In the genomic region with DNA sequence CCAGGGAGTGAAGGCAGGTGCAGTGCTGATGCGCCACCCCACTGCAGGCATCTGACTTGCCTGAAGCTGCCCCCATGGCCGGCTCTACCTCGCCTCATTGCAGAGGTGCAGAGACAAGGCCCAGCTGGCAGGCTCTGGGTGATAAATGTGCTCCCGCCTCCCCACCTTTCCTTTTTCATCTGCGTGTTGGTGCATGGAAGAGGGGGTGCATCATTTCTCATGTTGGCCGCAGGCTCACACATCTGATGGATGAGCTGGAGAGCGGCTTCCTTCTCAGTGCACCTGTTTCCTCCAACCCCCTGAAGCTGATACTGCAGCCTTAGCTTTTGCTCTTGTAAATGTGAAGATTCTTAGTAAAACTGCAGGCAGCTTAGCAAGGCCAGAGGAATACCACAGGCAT, we compare ENCODE assay signal across 35 cellular contexts.
"Had no signal": no experiment of that assay in that cellular context is flagged by ENCODE, and none has a peak within 500 bp of the region (broad histone marks: within the 10 kb centered on the region; RNA-seq: fewer than 3 reads in every experiment).

No MANE protein-coding gene starts in this region.

- H3K4me2 ChIP-seq: KMS-11, PC-9, SK-N-SH had no signal

- DNase-seq: activated CD4-positive, alpha-beta memory T cell treated with anti-CD3 and anti-CD28 coated beads, Interleukin-2, amount 10 ng/mL, durations not matched to agents 7 days and 5 days; activated CD4-positive, alpha-beta T cell treated with anti-CD3 and anti-CD28 coated beads for 1 hour; activated CD4-positive, alpha-beta T cell treated with anti-CD3 and anti-CD28 coated beads for 48 hours; activated CD4-positive, CD25-positive, alpha-beta regulatory T cell; activated effector memory CD4-positive, alpha-beta T cell treated with anti-CD3 and anti-CD28 coated beads, Interleukin-2, amount 50 U/mL, for 16 hours; activated naive CD4-positive, alpha-beta T cell; activated naive CD4-positive, alpha-beta T cell treated with anti-CD3 and anti-CD28 coated beads, Interleukin-2, amount 50 U/mL, for 16 hours; activated naive CD8-positive, alpha-beta T cell treated with anti-CD3 and anti-CD28 coated beads for 36 hours; activated T-cell treated with anti-CD3 and anti-CD28 coated beads, Interleukin-2, amount 50 U/mL, for 1 hour; activated T-cell treated with anti-CD3 and anti-CD28 coated beads, Interleukin-2, amount 50 U/mL, for 72 hours; amniotic stem cell; aorta; brain microvascular endothelial cell; central memory CD4-positive, alpha-beta T cell; NCI-H1092 treated with DMSO at 0.1 percent for 48 hours; NCI-H1417; NCI-H146; NCI-H187; NCI-H2029 treated with DMSO at 0.1 percent for 48 hours; NCI-H2171 treated with DMSO at 0.1 percent for 48 hours; NCI-H2227 treated with DMSO at 0.1 percent for 48 hours; NCI-H446; NCI-H510A treated with DMSO at 0.1 percent for 48 hours; NCI-H69; NCI-H82; PC-9; SHP77; SK-N-SH; T-cell; T-helper 17 cell; T1000; WERI-Rb-1 had no signal

- H3K36me3 ChIP-seq: brain microvascular endothelial cell, SJSA1, WERI-Rb-1 had no signal

- H3K27ac ChIP-seq: brain microvascular endothelial cell, KMS-11, PC-9, SJSA1, WERI-Rb-1 had no signal

- H3K4me1 ChIP-seq: SJSA1 had no signal

- H3K4me3 ChIP-seq: PC-9, SJSA1 had no signal

- H3K27me3 ChIP-seq: brain microvascular endothelial cell, SJSA1 had no signal

- H2AFZ ChIP-seq: PC-9 had no signal

- H3K9me3 ChIP-seq: SJSA1, SK-N-SH had no signal

- ATAC-seq: activated T-cell treated with anti-CD3 and anti-CD28 coated beads, Interleukin-2, amount 50 U/mL, for 72 hours; activated T-helper 17 cell treated with anti-CD3 and anti-CD28 coated beads, Interleukin-2, amount 50 U/mL, for 72 hours; T-cell; T-helper 17 cell had no signal

- H3K9ac ChIP-seq: KMS-11, SK-N-SH had no signal
